15 cellular contexts compared by ENCODE assay signal in the genomic region with DNA sequence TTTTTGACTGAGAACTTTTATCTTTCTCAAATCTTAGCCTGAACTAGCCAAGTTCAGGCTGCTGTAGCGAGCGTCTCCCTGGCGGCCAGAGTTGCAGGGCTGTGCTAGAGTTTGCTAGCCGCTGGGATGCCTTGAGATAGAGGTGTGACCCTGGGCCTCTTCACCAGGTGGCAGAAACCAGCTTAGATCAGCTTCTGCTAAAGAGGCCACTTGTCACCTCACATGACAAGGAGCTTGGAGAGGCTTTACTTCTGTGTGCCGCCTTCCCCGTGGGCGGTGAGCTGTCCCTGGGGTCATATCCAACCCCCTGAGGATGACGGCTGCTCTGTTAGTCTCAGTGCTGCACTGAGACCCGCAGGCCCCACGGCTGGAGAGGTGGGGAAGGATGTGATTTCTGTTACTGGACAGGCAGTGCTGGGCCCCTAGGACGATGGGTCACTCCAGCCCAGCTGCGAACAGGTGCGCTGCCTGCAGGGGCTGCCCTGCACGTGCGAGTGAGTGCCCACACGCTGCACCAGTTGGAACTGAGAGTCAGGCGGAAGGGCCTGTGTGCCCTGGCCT.
A peak's percentile ranks its signal among the peaks of the same experiment; 100 is the strongest.
DNase-seq lines count a peak whose midpoint lies in the region; ATAC-seq, FAIRE-seq and TF ChIP-seq lines count a peak whose summit lies in the region.
"Had no signal": no experiment of that assay in that cellular context is flagged by ENCODE, and none has a peak within 500 bp of the region (broad histone marks: within the 10 kb centered on the region; RNA-seq: fewer than 3 reads in every experiment).

No MANE protein-coding gene starts in this region.

- H3K4me1 Mint-ChIP-seq in stimulated activated memory B cell treated with anti-CD40 and anti-IgM and Interleukin-4, amounts not matched to agents 10 μg/mL and 1 μg/mL and 100 μg/mL, for 72 hours: peaks cover 73% of the 10 kb centered on the region

- peaks cover 2% of the 10 kb centered on the region; the same call in 1 of the 2 replicates for H3K23me2 ChIP-seq in H1 (ENCODE audit: low read depth, low read length)

- peaks cover 100% of the 10 kb centered on the region for H3K79me2 ChIP-seq in SK-N-SH (ENCODE audit: insufficient read depth)
- peaks cover 23 to 79% of the 10 kb centered on the region in 2 experiments for H3K79me2 ChIP-seq in H1 (ENCODE audit: control insufficient read depth in 1 of 2, insufficient read depth in 2 of 2, low read length in 2 of 2)

- H3K4me3 ChIP-seq in SK-N-SH (ENCODE audit: low read depth in 2 of 2, low read length in 1 of 2) (no peak overlapping the region), H1 (ENCODE audit: extremely low read depth in 1 of 4, insufficient read depth in 2 of 4, low read depth in 3 of 4, low read length in 4 of 4) (no peak overlapping the region)
- H3K4me3 ChIP-seq: breast epithelium, prostate gland, tibial nerve had no signal

- H3K36me3 Mint-ChIP-seq in stimulated activated memory B cell treated with anti-CD40 and anti-IgM and Interleukin-4, amounts not matched to agents 10 μg/mL and 1 μg/mL and 100 μg/mL, for 72 hours: peaks cover 38% of the 10 kb centered on the region

- H2AK5ac ChIP-seq in H1 (ENCODE audit: low read depth, low read length): peak overlapping the region; percentile 42; the same call in 1 of the 2 replicates

- peaks cover 5 to 6% of the 10 kb centered on the region in 2 experiments; a peak in 1 of 4 replicates for H3K4me1 ChIP-seq in SK-N-SH (ENCODE audit: control insufficient read depth in 1 of 2, insufficient read depth in 2 of 2, low read depth in 1 of 2, low read length in 1 of 2)
- peaks cover 18 to 41% (median 32%) of the 10 kb centered on the region in 4 experiments for H3K4me1 ChIP-seq in H1 (replicated peaks in 1 of 4; ENCODE audit: control insufficient read depth in 3 of 4, insufficient read depth in 4 of 4, low read length in 3 of 4)

- WGBS in SK-N-SH (ENCODE audit: low lambda C conversion rate): 91% methylated on average over 16 of the region's 17 CpGs
- WGBS in H1 (ENCODE audit: extremely low coverage in 1 of 2, insufficient coverage in 1 of 2, insufficient read length in 1 of 2, insufficient replicate concordance in 2 of 2, low coverage in 1 of 2, low lambda C conversion rate in 2 of 2, missing lambda C conversion rate in 1 of 2), 2 experiments: 80% methylated on average over 17 of the region's 17 CpGs; no CpG with 5 or more reads in 1 of the 2 experiments

- no peaks in the 10 kb centered on the region for H3K9me3 Mint-ChIP-seq in stimulated activated memory B cell treated with anti-CD40 and anti-IgM and Interleukin-4, amounts not matched to agents 10 μg/mL and 1 μg/mL and 100 μg/mL, for 72 hours
- H3K9me3 Mint-ChIP-seq: effector memory CD8-positive, alpha-beta T cell had no signal

- H2AFZ ChIP-seq in SK-N-SH (ENCODE audit: low read depth) (no peak overlapping the region), H1 (ENCODE audit: low read length) (no peak overlapping the region)

- peak overlapping the region; percentile 14 for H3K4ac ChIP-seq in H1 (replicated peaks; ENCODE audit: insufficient read length, low read depth, low read length)

- peak overlapping the region; percentile 11; the same call in 1 of the 2 replicates for H4K8ac ChIP-seq in H1 (ENCODE audit: extremely low read depth, insufficient read depth, low read length)

- H3K23ac ChIP-seq in H1 (ENCODE audit: insufficient read length): no peak overlapping the region

- H4K20me1 ChIP-seq in SK-N-SH (ENCODE audit: insufficient read depth) (peaks cover 84% of the 10 kb centered on the region), H1 (replicated peaks in 1 of 2; ENCODE audit: control insufficient read depth in 1 of 2, insufficient read depth in 2 of 2, low read length in 2 of 2) (peaks cover under 1 to 4% of the 10 kb centered on the region in 2 experiments)

- POLR2A ChIA-PET in SK-N-SH (lab: Yijun Ruan, JAX) (no interaction called here), H1 (lab: Charles Lee; ENCODE audit: partially characterized antibody) (interaction anchor here (1.3 to 3.9 kb wide), 5 partner anchors 12 to 21 kb away, joined by 4 to 21 read pairs (median 5); no protein-coding TSS in a partner anchor)

- H3K27me3 ChIP-seq in SK-N-SH (ENCODE audit: insufficient read depth) (no peaks in the 10 kb centered on the region), H1 (replicated peaks in 1 of 4; ENCODE audit: control insufficient read depth in 3 of 4, extremely low read depth in 1 of 4, insufficient read depth in 3 of 4, low read length in 3 of 4) (no peaks in the 10 kb centered on the region)
- H3K27me3 ChIP-seq: breast epithelium, foreskin keratinocyte, tibial nerve had no signal

- H2BK20ac ChIP-seq in H1 (ENCODE audit: low read length): peak overlapping the region; percentile 49; the same call in 1 of the 2 replicates

- CTCF ChIA-PET in SK-N-SH (lab: Yijun Ruan, JAX) (interaction anchor here (1.1 to 3.6 kb wide), 4 partner anchors 10 to 19 kb away, joined by 3 to 14 read pairs (median 4); no protein-coding TSS in a partner anchor), H1 (lab: Charles Lee; ENCODE audit: partially characterized antibody) (interaction anchor here (0.7 to 5.6 kb wide), 10 partner anchors 8 to 95 kb away, joined by 3 to 28 read pairs (median 5); no protein-coding TSS in a partner anchor)

- H3K56ac ChIP-seq in H1 (replicated peaks; ENCODE audit: insufficient read length, low read depth, low read length): peak overlapping the region; percentile 19

- peaks cover 5 to 10% of the 10 kb centered on the region in 2 experiments for H3K36me3 ChIP-seq in SK-N-SH (replicated peaks in 1 of 2; ENCODE audit: control insufficient read depth in 1 of 2, insufficient read depth in 2 of 2, low read length in 1 of 2)
- H3K36me3 ChIP-seq in H1 (ENCODE audit: control insufficient read depth in 2 of 4, insufficient read depth in 4 of 4, low read length in 3 of 4): peaks cover 0 to 6% (median 0%) of the 10 kb centered on the region in 4 experiments; a peak in 1 of 8 replicates
- H3K36me3 ChIP-seq: breast epithelium, prostate gland had no signal

- H3K79me1 ChIP-seq in H1 (ENCODE audit: low read depth, low read length): peaks cover 10% of the 10 kb centered on the region

- TF ChIP-seq RAD21 in SK-N-SH (IDR thresholded peaks at IDR 0.05; ENCODE audit: low read length) (no peak), H1 (IDR thresholded peaks at IDR 0.05 in 1 of 2, conservative IDR thresholded peaks at IDR 0.05 in 1 of 2; ENCODE audit: low read depth in 2 of 2, low read length in 2 of 2) (peak; percentile 16 to 35; a peak in 2 of 4 replicates)

- H3K4me3 Mint-ChIP-seq in stimulated activated memory B cell treated with anti-CD40 and anti-IgM and Interleukin-4, amounts not matched to agents 10 μg/mL and 1 μg/mL and 100 μg/mL, for 72 hours: peak overlapping the region; percentile 10
- H3K4me3 Mint-ChIP-seq: effector memory CD8-positive, alpha-beta T cell had no signal

- H3K4me2 ChIP-seq in SK-N-SH: no peak overlapping the region
- H3K4me2 ChIP-seq in H1 (ENCODE audit: insufficient read depth in 1 of 2, low read depth in 2 of 2, low read length in 2 of 2): peak overlapping the region in 1 of 2 experiments; percentile 24; a peak in 2 of 4 replicates

- no peak for TF ChIP-seq EP300 in SK-N-SH (IDR thresholded peaks at IDR 0.05; ENCODE audit: borderline replicate concordance in 1 of 2, low read depth in 1 of 2, low read length in 1 of 2)
- TF ChIP-seq EP300 in H1 (IDR thresholded peaks at IDR 0.05; ENCODE audit: borderline replicate concordance in 1 of 2, low read depth in 2 of 2, low read length in 2 of 2): no peak

- peak overlapping the region; percentile 70 for H3K27ac Mint-ChIP-seq in stimulated activated memory B cell treated with anti-CD40 and anti-IgM and Interleukin-4, amounts not matched to agents 10 μg/mL and 1 μg/mL and 100 μg/mL, for 72 hours

- H3K9me2 ChIP-seq in SK-N-SH: no peaks in the 10 kb centered on the region

- no peak overlapping the region for H2BK15ac ChIP-seq in H1 (ENCODE audit: low read length)

- H3K27ac ChIP-seq in SK-N-SH (ENCODE audit: low read depth in 2 of 2, low read length in 1 of 2) (no peak overlapping the region), H1 (ENCODE audit: low read depth, low read length) (no peak overlapping the region)
- H3K27ac ChIP-seq: breast epithelium, foreskin keratinocyte, prostate gland, tibial nerve had no signal

- H3F3A ChIP-seq in SK-N-SH (replicated peaks; ENCODE audit: insufficient read depth): no peaks in the 10 kb centered on the region

- H2BK12ac ChIP-seq in H1 (ENCODE audit: low read depth, low read length): no peak overlapping the region

- no peaks in the 10 kb centered on the region for H3K27me3 Mint-ChIP-seq in stimulated activated memory B cell treated with anti-CD40 and anti-IgM and Interleukin-4, amounts not matched to agents 10 μg/mL and 1 μg/mL and 100 μg/mL, for 72 hours
- H3K27me3 Mint-ChIP-seq: effector memory CD8-positive, alpha-beta T cell had no signal

- no peak for FAIRE-seq in H1 (lab: Jason Lieb, UNC)

- DNase-seq in SK-N-SH (no peak), NCI-H2029 treated with DMSO at 0.1 percent for 48 hours (lab: John Stamatoyannopoulos, UW) (peak; percentile 54), H1 (ENCODE audit: low read depth in 1 of 2, low spot score in 2 of 2) (no peak)
- DNase-seq in activated naive CD4-positive, alpha-beta T cell treated with Interleukin-2 at 50 U/mL for 16 hours: no peak
- DNase-seq: activated gamma-delta T cell; effector memory CD8-positive, alpha-beta T cell; foreskin keratinocyte; T-helper 2 cell had no signal

- peak overlapping the region; percentile 36; the same call in 1 of the 2 replicates for H3K18ac ChIP-seq in H1 (ENCODE audit: extremely low read depth, low read length)

- TF ChIP-seq CTCF in SK-N-SH (IDR thresholded peaks at IDR 0.05) (no peak), H1 (IDR thresholded peaks at IDR 0.05; ENCODE audit: control extremely low read depth in 1 of 3, insufficient read depth in 1 of 3, low read depth in 1 of 3, low read length in 3 of 3) (peak in 1 of 3 experiments; percentile 41; a peak in 1 of 4 replicates)

- H4K91ac ChIP-seq in H1 (replicated peaks; ENCODE audit: insufficient read length, low read length): peak overlapping the region; percentile 57

- no peak overlapping the region for H3K14ac ChIP-seq in H1 (ENCODE audit: insufficient read length)

- peak; percentile 28; the same call in 1 of the 3 replicates for ATAC-seq in SK-N-SH treated with all-trans-retinoic acid at 6 μM for 48 hours
- ATAC-seq in stimulated activated memory B cell treated with anti-CD40 and anti-IgM and Interleukin-4, amounts not matched to agents 10 μg/mL and 1 μg/mL and 100 μg/mL, for 72 hours: peak; percentile 90
- ATAC-seq in HG02870 (IDR thresholded peaks at IDR 0.05; ENCODE audit: unreplicated experiment): no peak
- no peak for ATAC-seq in HG03521 (IDR thresholded peaks at IDR 0.05; ENCODE audit: unreplicated experiment)
- ATAC-seq: effector memory CD8-positive, alpha-beta T cell; foreskin keratinocyte had no signal

- H3K9ac ChIP-seq in SK-N-SH (no peak overlapping the region), H1 (replicated peaks in 1 of 4; ENCODE audit: extremely low read depth in 1 of 4, low read depth in 3 of 4, low read length in 3 of 4) (no peak overlapping the region)

- H3K9me3 ChIP-seq in SK-N-SH (no peaks in the 10 kb centered on the region), H1 (ENCODE audit: insufficient read depth in 2 of 2, low read depth in 1 of 2, low read length in 1 of 2) (no peaks in the 10 kb centered on the region)
- H3K9me3 ChIP-seq: breast epithelium, prostate gland, tibial nerve had no signal

- H4K5ac ChIP-seq in H1 (ENCODE audit: insufficient read length, low read depth, low read length): no peak overlapping the region

- H2BK5ac ChIP-seq in H1 (ENCODE audit: low read depth, low read length): peak overlapping the region; percentile 89

- TF ChIP-seq POLR2A in H1 (IDR thresholded peaks at IDR 0.05; ENCODE audit: control extremely low read depth in 1 of 2, low read depth in 2 of 2, low read length in 2 of 2): no peak

- H2BK120ac ChIP-seq in H1 (replicated peaks; ENCODE audit: low read depth, low read length): no peak overlapping the region

Comparison
In these comparisons a context has a peak if more than half of its experiments do, and no peak if none do; other contexts are left out.
1. ATAC-seq: peak in SK-N-SH treated with all-trans-retinoic acid at 6 μM for 48 hours (single experiment) and stimulated activated memory B cell treated with anti-CD40 and anti-IgM and Interleukin-4, amounts not matched to agents 10 μg/mL and 1 μg/mL and 100 μg/mL, for 72 hours (single experiment); none in HG02870 (single experiment) and HG03521 (single experiment).